ENCODE assay signal across 25 cellular contexts in genomic region chr12:72547593-72547992, GRCh38.
DNase-seq lines count a peak whose midpoint lies in the region; ATAC-seq, FAIRE-seq and TF ChIP-seq lines count a peak whose summit lies in the region.
"Had no signal": no experiment of that assay in that cellular context is flagged by ENCODE, and none has a peak within 500 bp of the region (broad histone marks: within the 10 kb centered on the region; RNA-seq: fewer than 3 reads in every experiment).

No MANE protein-coding gene starts in this region.

- no peak for ATAC-seq in GM18870 (IDR thresholded peaks at IDR 0.05; ENCODE audit: unreplicated experiment)
- ATAC-seq: activated CD8-positive, alpha-beta T cell treated with anti-CD3 and anti-CD28 coated beads, Interleukin-2, amount 10 ng/mL, durations not matched to agents 7 days and 5 days; body of pancreas; sciatic nerve; stimulated activated naive B cell treated with anti-CD40 and anti-IgM and Interleukin-4, amounts not matched to agents 10 μg/mL and 1 μg/mL and 100 μg/mL, for 72 hours had no signal

- no peak overlapping the region for H2AFZ ChIP-seq in astrocyte (ENCODE audit: low read depth, low read length)

- no peak for TF ChIP-seq POLR2A in breast epithelium (IDR thresholded peaks at IDR 0.05)

- H3K27ac Mint-ChIP-seq in MCF 10A (ENCODE audit: low read depth, unreplicated experiment) = no peak overlapping the region
- no peak overlapping the region for H3K27ac Mint-ChIP-seq in astrocyte (ENCODE audit: unreplicated experiment)
- H3K27ac Mint-ChIP-seq: activated CD8-positive, alpha-beta T cell treated with anti-CD3 and anti-CD28 coated beads, Interleukin-2, amount 10 ng/mL, durations not matched to agents 7 days and 5 days; activated naive CD8-positive, alpha-beta T cell treated with anti-CD3 and anti-CD28 coated beads, Interleukin-2, amount 10 ng/mL, durations not matched to agents 7 days and 5 days; stimulated activated naive B cell treated with anti-CD40 and anti-IgM and Interleukin-4, amounts not matched to agents 10 μg/mL and 1 μg/mL and 100 μg/mL, for 72 hours had no signal

- POLR2A ChIA-PET in MCF 10A (lab: Yijun Ruan, JAX) (interaction anchor here (0.6 kb wide), 1 partner anchor 197 kb away, joined by 3 read pairs; no protein-coding TSS in a partner anchor), RWPE1 (lab: Yijun Ruan, JAX; ENCODE audit: low non-redundant PET) (no interaction called here)

- DNase-seq in MCF 10A (ENCODE audit: unreplicated experiment) (peak; percentile 1), breast epithelium (ENCODE audit: low spot score in 2 of 2) (no peak), astrocyte (ENCODE audit: low read depth) (peak; percentile 63), fibroblast of villous mesenchyme (ENCODE audit: low read depth) (peak; percentile 30), NCI-H345 treated with DMSO at 0.1 percent for 48 hours (lab: John Stamatoyannopoulos, UW; ENCODE audit: unreplicated experiment) (no peak), RWPE1 (ENCODE audit: low spot score) (no peak)
- no peak for DNase-seq in activated naive CD4-positive, alpha-beta T cell treated with Interleukin-2 at 50 U/mL for 16 hours
- DNase-seq: activated CD4-positive, CD25-positive, alpha-beta regulatory T cell treated with anti-CD3 and anti-CD28 coated beads, Interleukin-2, amount 50 U/mL, for 72 hours; activated CD8-positive, alpha-beta T cell treated with anti-CD3 and anti-CD28 coated beads, Interleukin-2, amount 10 ng/mL, durations not matched to agents 7 days and 5 days; activated naive CD8-positive, alpha-beta T cell treated with anti-CD3 and anti-CD28 coated beads, Interleukin-2, amount 10 ng/mL, durations not matched to agents 7 days and 5 days; body of pancreas; foreskin melanocyte; KG1; NCI-H1417 treated with DMSO at 0.1 percent for 48 hours; NCI-H446 treated with DMSO at 0.1 percent for 48 hours; NCI-H82; RPMI8226; stimulated activated CD4-positive, alpha-beta T cell treated with anti-CD3 and anti-CD28 coated beads, Interleukin-4, amount 100 ng/mL, for 4 hours; stimulated activated naive B cell treated with anti-CD40 and anti-IgM and Interleukin-4, amounts not matched to agents 10 μg/mL and 1 μg/mL and 100 μg/mL, for 72 hours had no signal

- H3K36me3 Mint-ChIP-seq in MCF 10A (ENCODE audit: insufficient read depth, unreplicated experiment) = no peaks in the 10 kb centered on the region
- no peaks in the 10 kb centered on the region for H3K36me3 Mint-ChIP-seq in astrocyte (ENCODE audit: low read depth, unreplicated experiment)
- H3K36me3 Mint-ChIP-seq: activated naive CD8-positive, alpha-beta T cell treated with anti-CD3 and anti-CD28 coated beads, Interleukin-2, amount 10 ng/mL, durations not matched to agents 7 days and 5 days; stimulated activated naive B cell treated with anti-CD40 and anti-IgM and Interleukin-4, amounts not matched to agents 10 μg/mL and 1 μg/mL and 100 μg/mL, for 72 hours had no signal

- H3K79me2 ChIP-seq in astrocyte (ENCODE audit: insufficient read depth, low read length) = no peaks in the 10 kb centered on the region

- no TSS peak for BruUV-seq in MCF 10A (replicated peaks; lab: Mats Ljungman, UMichigan)

- no peak overlapping the region for H3K4me2 ChIP-seq in astrocyte (ENCODE audit: low read length)
- H3K4me2 ChIP-seq: BLaER1 had no signal

- H3K4me3 Mint-ChIP-seq in MCF 10A (ENCODE audit: unreplicated experiment) = no peak overlapping the region
- H3K4me3 Mint-ChIP-seq in astrocyte (ENCODE audit: unreplicated experiment) = no peak overlapping the region
- H3K4me3 Mint-ChIP-seq: activated CD8-positive, alpha-beta T cell treated with anti-CD3 and anti-CD28 coated beads, Interleukin-2, amount 10 ng/mL, durations not matched to agents 7 days and 5 days; activated naive CD8-positive, alpha-beta T cell treated with anti-CD3 and anti-CD28 coated beads, Interleukin-2, amount 10 ng/mL, durations not matched to agents 7 days and 5 days; stimulated activated naive B cell treated with anti-CD40 and anti-IgM and Interleukin-4, amounts not matched to agents 10 μg/mL and 1 μg/mL and 100 μg/mL, for 72 hours had no signal

- H3K27me3 ChIP-seq in breast epithelium (no peaks in the 10 kb centered on the region), astrocyte (ENCODE audit: insufficient read depth, low read length) (no peaks in the 10 kb centered on the region)
- H3K27me3 ChIP-seq: BLaER1, body of pancreas had no signal

- no peaks in the 10 kb centered on the region for H3K4me1 ChIP-seq in breast epithelium
- no peaks in the 10 kb centered on the region for H3K4me1 ChIP-seq in astrocyte (ENCODE audit: insufficient read depth, low read length)
- H3K4me1 ChIP-seq: BLaER1 had no signal

- H3K4me3 ChIP-seq in breast epithelium = no peak overlapping the region
- H3K4me3 ChIP-seq in astrocyte (ENCODE audit: insufficient read depth, low read depth, low read length) = no peak overlapping the region
- H3K4me3 ChIP-seq in fibroblast of villous mesenchyme (ENCODE audit: low read depth, low read length) = no peak overlapping the region
- H3K4me3 ChIP-seq: BLaER1, body of pancreas had no signal

- no peaks in the 10 kb centered on the region for H3K27me3 Mint-ChIP-seq in MCF 10A (ENCODE audit: insufficient read depth, unreplicated experiment)
- no peaks in the 10 kb centered on the region for H3K27me3 Mint-ChIP-seq in astrocyte (ENCODE audit: low read depth, unreplicated experiment)
- H3K27me3 Mint-ChIP-seq: activated naive CD8-positive, alpha-beta T cell treated with anti-CD3 and anti-CD28 coated beads, Interleukin-2, amount 10 ng/mL, durations not matched to agents 7 days and 5 days; stimulated activated naive B cell treated with anti-CD40 and anti-IgM and Interleukin-4, amounts not matched to agents 10 μg/mL and 1 μg/mL and 100 μg/mL, for 72 hours had no signal

- CTCF ChIA-PET in MCF 10A (lab: Yijun Ruan, JAX) = no interaction called here
- CTCF ChIA-PET in RWPE1 (lab: Yijun Ruan, JAX) = no interaction called here

- H3K27ac ChIP-seq in breast epithelium = no peak overlapping the region
- H3K27ac ChIP-seq in astrocyte (ENCODE audit: low read depth, low read length) = no peak overlapping the region
- no peak overlapping the region for H3K27ac ChIP-seq in RWPE1
- H3K27ac ChIP-seq: 22Rv1, BLaER1, body of pancreas had no signal

- peak; percentile 17 for FAIRE-seq in astrocyte (lab: Jason Lieb, UNC)
- FAIRE-seq: endothelial cell of umbilical vein, HTR-8/SVneo had no signal

- H3K36me3 ChIP-seq in breast epithelium = no peaks in the 10 kb centered on the region
- no peaks in the 10 kb centered on the region for H3K36me3 ChIP-seq in astrocyte (ENCODE audit: insufficient read depth, low read length)
- H3K36me3 ChIP-seq: BLaER1 had no signal

- no peaks in the 10 kb centered on the region for H4K20me1 ChIP-seq in astrocyte (ENCODE audit: insufficient read depth, low read length)
- H4K20me1 ChIP-seq: BLaER1 had no signal

- intact Hi-C loops in MCF 10A (cut with micrococcal nuclease) = no loop called here
- intact Hi-C loops in breast epithelium (cut with DNase I; ENCODE audit: low total_unique reads) = no loop called here

- TF ChIP-seq CTCF in MCF 10A (IDR thresholded peaks at IDR 0.05; ENCODE audit: unreplicated experiment) (no peak), breast epithelium (IDR thresholded peaks at IDR 0.05) (no peak), astrocyte (IDR thresholded peaks at IDR 0.05; ENCODE audit: insufficient read depth, low read depth, low read length) (no peak), fibroblast of villous mesenchyme (IDR thresholded peaks at IDR 0.05; ENCODE audit: insufficient read depth, low read depth, low read length) (no peak), RWPE1 (conservative IDR thresholded peaks at IDR 0.05; ENCODE audit: low read depth) (no peak)

- H3K4me1 Mint-ChIP-seq in MCF 10A (ENCODE audit: insufficient read depth, unreplicated experiment) = no peaks in the 10 kb centered on the region
- no peaks in the 10 kb centered on the region for H3K4me1 Mint-ChIP-seq in astrocyte (ENCODE audit: low read depth, unreplicated experiment)
- H3K4me1 Mint-ChIP-seq: activated naive CD8-positive, alpha-beta T cell treated with anti-CD3 and anti-CD28 coated beads, Interleukin-2, amount 10 ng/mL, durations not matched to agents 7 days and 5 days; stimulated activated naive B cell treated with anti-CD40 and anti-IgM and Interleukin-4, amounts not matched to agents 10 μg/mL and 1 μg/mL and 100 μg/mL, for 72 hours had no signal

- no peaks in the 10 kb centered on the region for H3K9me3 ChIP-seq in breast epithelium
- no peaks in the 10 kb centered on the region for H3K9me3 ChIP-seq in astrocyte (ENCODE audit: insufficient read depth, low read depth, low read length)
- H3K9me3 ChIP-seq: BLaER1, body of pancreas had no signal

- no peak overlapping the region for H3K9ac ChIP-seq in astrocyte (ENCODE audit: low read length)
- H3K9ac ChIP-seq: BLaER1 had no signal

- H3K9me3 Mint-ChIP-seq in MCF 10A (ENCODE audit: unreplicated experiment) = no peaks in the 10 kb centered on the region
- H3K9me3 Mint-ChIP-seq in astrocyte (ENCODE audit: unreplicated experiment) = no peaks in the 10 kb centered on the region
- H3K9me3 Mint-ChIP-seq: stimulated activated naive B cell treated with anti-CD40 and anti-IgM and Interleukin-4, amounts not matched to agents 10 μg/mL and 1 μg/mL and 100 μg/mL, for 72 hours had no signal

Comparison
In these comparisons a context has a peak if more than half of its experiments do, and no peak if none do; other contexts are left out.
1. DNase-seq: peak in MCF 10A (single experiment), astrocyte (single experiment) and fibroblast of villous mesenchyme (single experiment); none in breast epithelium (0 of 2), activated naive CD4-positive, alpha-beta T cell treated with Interleukin-2 at 50 U/mL for 16 hours (single experiment), NCI-H345 treated with DMSO at 0.1 percent for 48 hours (single experiment) and RWPE1 (single experiment).